Comparison of ENCODE assay signal across 8 cellular contexts in genomic region chrX:107429090-107429489, GRCh38. TPM values are rescaled to one million over a fixed set of nuclear protein-coding genes. Genes with fewer than 3 reads are reported as not detected.
DNase-seq lines count a peak whose midpoint lies in the region; ATAC-seq, FAIRE-seq and TF ChIP-seq lines count a peak whose summit lies in the region.

No MANE protein-coding gene starts in this region.

- no peak overlapping the region for H2AK5ac ChIP-seq in H1 (ENCODE audit: low read depth, low read length)

- H3K79me1 ChIP-seq in H1 (ENCODE audit: low read depth, low read length) = no peaks in the 10 kb centered on the region

- H2BK12ac ChIP-seq in H1 (ENCODE audit: low read depth, low read length) = no peak overlapping the region

- H3K56ac ChIP-seq in H1 (replicated peaks; ENCODE audit: insufficient read length, low read depth, low read length) = no peak overlapping the region

- no peaks in the 10 kb centered on the region for H3K4me1 ChIP-seq in OCI-LY1 (ENCODE audit: insufficient read depth, low read length, severe bottlenecking)
- no peaks in the 10 kb centered on the region for H3K4me1 ChIP-seq in H1 (replicated peaks in 1 of 4; ENCODE audit: control insufficient read depth in 3 of 4, insufficient read depth in 4 of 4, low read length in 3 of 4)
- H3K4me1 ChIP-seq in stomach = no peaks in the 10 kb centered on the region
- no peaks in the 10 kb centered on the region for H3K4me1 ChIP-seq in right atrium auricular region

- H3K4me3 ChIP-seq in OCI-LY1 (ENCODE audit: low read depth, low read length, poor library complexity, severe bottlenecking) (no peak overlapping the region), H1 (ENCODE audit: extremely low read depth in 1 of 4, insufficient read depth in 2 of 4, low read depth in 3 of 4, low read length in 4 of 4) (no peak overlapping the region), stomach (no peak overlapping the region), right atrium auricular region (no peak overlapping the region)

- H2AFZ ChIP-seq in OCI-LY1 (ENCODE audit: low read length) = no peak overlapping the region
- H2AFZ ChIP-seq in H1 (ENCODE audit: low read length) = no peak overlapping the region

- H3K27me3 ChIP-seq in OCI-LY1 (ENCODE audit: insufficient read depth, low read length) (no peaks in the 10 kb centered on the region), H1 (replicated peaks in 1 of 4; ENCODE audit: control insufficient read depth in 3 of 4, extremely low read depth in 1 of 4, insufficient read depth in 3 of 4, low read length in 3 of 4) (no peaks in the 10 kb centered on the region), stomach (no peaks in the 10 kb centered on the region), right atrium auricular region (no peaks in the 10 kb centered on the region)

- TF ChIP-seq POLR2A in H1 (IDR thresholded peaks at IDR 0.05; ENCODE audit: control extremely low read depth in 1 of 2, low read depth in 2 of 2, low read length in 2 of 2) (no peak), stomach (IDR thresholded peaks at IDR 0.05) (no peak)

- no peaks in the 10 kb centered on the region for H3K79me2 ChIP-seq in OCI-LY1 (ENCODE audit: insufficient read depth, low read length)
- H3K79me2 ChIP-seq in H1 (ENCODE audit: control insufficient read depth in 1 of 2, insufficient read depth in 2 of 2, low read length in 2 of 2) = no peaks in the 10 kb centered on the region

- no peak overlapping the region for H3K4ac ChIP-seq in H1 (replicated peaks; ENCODE audit: insufficient read length, low read depth, low read length)

- H4K20me1 ChIP-seq in OCI-LY1 (ENCODE audit: insufficient read depth, low read length) (no peaks in the 10 kb centered on the region), H1 (replicated peaks in 1 of 2; ENCODE audit: control insufficient read depth in 1 of 2, insufficient read depth in 2 of 2, low read length in 2 of 2) (no peaks in the 10 kb centered on the region)

- H3K9ac ChIP-seq in OCI-LY1 (ENCODE audit: low read length) (no peak overlapping the region), H1 (replicated peaks in 1 of 4; ENCODE audit: extremely low read depth in 1 of 4, low read depth in 3 of 4, low read length in 3 of 4) (no peak overlapping the region)

- H3K18ac ChIP-seq in H1 (ENCODE audit: extremely low read depth, low read length) = no peak overlapping the region

- no peaks in the 10 kb centered on the region for H3K23me2 ChIP-seq in H1 (ENCODE audit: low read depth, low read length)

- WGBS in H1 (ENCODE audit: extremely low coverage in 1 of 2, insufficient coverage in 1 of 2, insufficient read length in 1 of 2, insufficient replicate concordance in 2 of 2, low coverage in 1 of 2, low lambda C conversion rate in 2 of 2, missing lambda C conversion rate in 1 of 2), 2 experiments = 90% methylated on average over 2 of the region's 6 CpGs; no CpG with 5 or more reads in 1 of the 2 experiments
- 41 to 60% (median 44%) methylated on average over 1 to 6 of the region's 6 CpGs for WGBS in stomach, 5 donors

- H3K14ac ChIP-seq in H1 (ENCODE audit: insufficient read length) = no peak overlapping the region

- no peak overlapping the region for H4K91ac ChIP-seq in H1 (replicated peaks; ENCODE audit: insufficient read length, low read length)

- no peaks in the 10 kb centered on the region for H3F3A ChIP-seq in OCI-LY1 (ENCODE audit: insufficient read depth, low read length)

- no peak overlapping the region for H2BK5ac ChIP-seq in H1 (ENCODE audit: low read depth, low read length)

- H2BK120ac ChIP-seq in H1 (replicated peaks; ENCODE audit: low read depth, low read length) = no peak overlapping the region

- H2BK20ac ChIP-seq in H1 (ENCODE audit: low read length) = no peak overlapping the region

- H4K8ac ChIP-seq in H1 (ENCODE audit: extremely low read depth, insufficient read depth, low read length) = no peak overlapping the region

- peak; percentile 13 for FAIRE-seq in H1 (lab: Jason Lieb, UNC)

- peak; percentile 55 to 70 for TF ChIP-seq RAD21 in H1 (IDR thresholded peaks at IDR 0.05 in 1 of 2, conservative IDR thresholded peaks at IDR 0.05 in 1 of 2; ENCODE audit: low read depth in 2 of 2, low read length in 2 of 2)

- TF ChIP-seq EP300 in H1 (IDR thresholded peaks at IDR 0.05; ENCODE audit: borderline replicate concordance in 1 of 2, low read depth in 2 of 2, low read length in 2 of 2) = no peak
- TF ChIP-seq EP300 in stomach (IDR thresholded peaks at IDR 0.05) = no peak

- no peak for ATAC-seq in stimulated activated naive CD8-positive, alpha-beta T cell treated with anti-CD3 and anti-CD28 coated beads, Interleukin-15, Interleukin-2, amounts not matched to agents 100 U/mL and 50 U/mL, for 24 hours
- no peak for ATAC-seq in GM21825 (IDR thresholded peaks at IDR 0.05; ENCODE audit: unreplicated experiment)

- POLR2A ChIA-PET in H1 (lab: Charles Lee; ENCODE audit: partially characterized antibody) = no interaction called here

- no peaks in the 10 kb centered on the region for H3K36me3 ChIP-seq in OCI-LY1 (ENCODE audit: insufficient read depth, low read length)
- no peaks in the 10 kb centered on the region for H3K36me3 ChIP-seq in H1 (ENCODE audit: control insufficient read depth in 2 of 4, insufficient read depth in 4 of 4, low read length in 3 of 4)
- H3K36me3 ChIP-seq in stomach = no peaks in the 10 kb centered on the region
- H3K36me3 ChIP-seq in right atrium auricular region = no peaks in the 10 kb centered on the region

- H3K4me2 ChIP-seq in OCI-LY1 (ENCODE audit: low read length) (no peak overlapping the region), H1 (ENCODE audit: insufficient read depth in 1 of 2, low read depth in 2 of 2, low read length in 2 of 2) (no peak overlapping the region)

- intact Hi-C loops in stomach (cut with DNase I; ENCODE audit: low total_unique reads) = no loop called here

- DNase-seq in activated gamma-delta T cell treated with Interleukin-2 at 50 U/mL for 16 hours (peak; percentile 21), activated gamma-delta T cell (lab: John Stamatoyannopoulos, UW) (no peak), H1 (ENCODE audit: low read depth in 1 of 2, low spot score in 2 of 2) (peak in 1 of 2 experiments; percentile 49), stomach (no peak), right atrium auricular region (ENCODE audit: low spot score) (no peak)
- DNase-seq in stimulated activated naive CD8-positive, alpha-beta T cell treated with anti-CD3 and anti-CD28 coated beads, Interleukin-15, Interleukin-2, amounts not matched to agents 100 U/mL and 50 U/mL, for 24 hours = peak; percentile 27

- H3K27ac ChIP-seq in OCI-LY1 (ENCODE audit: low read depth, low read length, poor library complexity, severe bottlenecking) (no peak overlapping the region), H1 (ENCODE audit: low read depth, low read length) (no peak overlapping the region), stomach (no peak overlapping the region), right atrium auricular region (no peak overlapping the region)

- H4K5ac ChIP-seq in H1 (ENCODE audit: insufficient read length, low read depth, low read length) = no peak overlapping the region

- no peaks in the 10 kb centered on the region for H3K9me2 ChIP-seq in OCI-LY1 (ENCODE audit: low read depth, low read length)

- CTCF ChIA-PET in H1 (lab: Charles Lee; ENCODE audit: partially characterized antibody) = interaction anchor here (0.6 to 1.7 kb wide), 11 partner anchors 18 to 404 kb away, joined by 3 to 5 read pairs (median 3); no protein-coding TSS in a partner anchor

- no peak overlapping the region for H3K23ac ChIP-seq in H1 (ENCODE audit: insufficient read length)

- TF ChIP-seq CTCF in OCI-LY1 (IDR thresholded peaks at IDR 0.05; ENCODE audit: low read length) = peak; percentile 33; the same call in 1 of the 2 replicates
- TF ChIP-seq CTCF in H1 (IDR thresholded peaks at IDR 0.05; ENCODE audit: control extremely low read depth in 1 of 3, insufficient read depth in 1 of 3, low read depth in 1 of 3, low read length in 3 of 3) = peak; percentile 37 to 48 (median 45)
- TF ChIP-seq CTCF in stomach (IDR thresholded peaks at IDR 0.05) = peak in 1 of 7 experiments; percentile 8
- peak in 1 of 2 donors; percentile 18 for TF ChIP-seq CTCF in right atrium auricular region (IDR thresholded peaks at IDR 0.05)

- H2BK15ac ChIP-seq in H1 (ENCODE audit: low read length) = no peak overlapping the region

- H3K9me3 ChIP-seq in OCI-LY1 (ENCODE audit: low read length) (no peaks in the 10 kb centered on the region), H1 (ENCODE audit: insufficient read depth in 2 of 2, low read depth in 1 of 2, low read length in 1 of 2) (no peaks in the 10 kb centered on the region), stomach (peaks cover 0 to 24% (median 3%) of the 10 kb centered on the region in 4 donors), right atrium auricular region (peaks cover 0 to 31% of the 10 kb centered on the region in 2 donors)

TF ChIP-seq in H1, 55 proteins besides CTCF, POLR2A, EP300 and RAD21 (continues in another document):
- TF ChIP-seq EGR1 (IDR thresholded peaks at IDR 0.05; ENCODE audit: borderline replicate concordance, low read depth, low read length) (no peak), SIRT6 (IDR thresholded peaks at IDR 0.05; ENCODE audit: low read length) (no peak), BACH1 (IDR thresholded peaks at IDR 0.05; ENCODE audit: low read length) (no peak), CHD2 (IDR thresholded peaks at IDR 0.05; ENCODE audit: low read length) (no peak), GABPA (IDR thresholded peaks at IDR 0.05; ENCODE audit: borderline replicate concordance, insufficient read depth, low read length) (no peak), CHD1 (IDR thresholded peaks at IDR 0.05; ENCODE audit: low read depth, low read length) (no peak), USF2 (IDR thresholded peaks at IDR 0.05; ENCODE audit: low read length) (no peak)

RNA-seq across cellular contexts. Expression of gene FRMPD3, which starts 20.4 kb away (rescaled TPM):
- total RNA-seq in H1 (2021; fragmentation: NEBNext Ultra II Directional; extraction: Animal tissue kit (Norgen Biotek cat#: 25700)) = 0.56 and 0.61 TPM in 2 replicates
- polyA plus RNA-seq in H1 (2011; rRNA removed) (0.38 and 0.64 TPM in 2 replicates), stomach (under 1 TPM in 2 of 3 donors, not detected in 1; 0.05 to 0.06 TPM)
- polyA plus RNA-seq in H1 (2011; cell fraction: cytosol; rRNA removed) = 0.37 TPM
- 1.1 TPM for polyA plus RNA-seq in H1 (2011; cell fraction: nucleus; rRNA removed)
- polyA plus RNA-seq in H1 (2012, experiment 1 of 2) = 0.32 to 0.57 TPM (median 0.44 TPM) in 4 replicates
- polyA plus RNA-seq in H1 (2012, experiment 2 of 2) = 0.25 TPM
- polyA plus RNA-seq in H1 (2013, experiment 1 of 2) = 0.39 TPM
- 0.37 TPM for polyA plus RNA-seq in H1 (2013, experiment 2 of 2)
- polyA minus RNA-seq in H1 (2011; rRNA and poly(A)+ RNA removed) = 0.49 and 0.79 TPM in 2 replicates
- 0.29 TPM for polyA minus RNA-seq in H1 (2011; cell fraction: cytosol; rRNA and poly(A)+ RNA removed)
- 0.90 TPM for polyA minus RNA-seq in H1 (2011; cell fraction: nucleus; rRNA and poly(A)+ RNA removed)
- total RNA-seq in stomach (under 1 TPM in 1 of 5 donors, not detected in 4; 0.73 TPM), right atrium auricular region (under 1 TPM in 1 of 2 donors, not detected in 1; 0.12 TPM)

Comparison
In these comparisons a context has a peak if more than half of its experiments do, and no peak if none do; other contexts are left out.
1. DNase-seq: peak in activated gamma-delta T cell treated with Interleukin-2 at 50 U/mL for 16 hours (single experiment) and stimulated activated naive CD8-positive, alpha-beta T cell treated with anti-CD3 and anti-CD28 coated beads, Interleukin-15, Interleukin-2, amounts not matched to agents 100 U/mL and 50 U/mL, for 24 hours (single experiment); none in activated gamma-delta T cell (single experiment), stomach (single experiment) and right atrium auricular region (single experiment).